In genomic region chr5:45081082-45081481, GRCh38 we compare ENCODE assay signal across 5 cellular contexts.
"Had no signal": no experiment of that assay in that cellular context is flagged by ENCODE, and none has a peak within 500 bp of the region (broad histone marks: within the 10 kb centered on the region; RNA-seq: fewer than 3 reads in every experiment).

No MANE protein-coding gene starts in this region.

- FAIRE-seq: HepG2, K562 had no signal

- H3K4me3 ChIP-seq: K562 had no signal

- DNase-seq: IMR-90, KBM-7, KG1 had no signal

- ATAC-seq: HepG2, K562 had no signal
